ENCODE assay signal across 26 cellular contexts in the genomic region with DNA sequence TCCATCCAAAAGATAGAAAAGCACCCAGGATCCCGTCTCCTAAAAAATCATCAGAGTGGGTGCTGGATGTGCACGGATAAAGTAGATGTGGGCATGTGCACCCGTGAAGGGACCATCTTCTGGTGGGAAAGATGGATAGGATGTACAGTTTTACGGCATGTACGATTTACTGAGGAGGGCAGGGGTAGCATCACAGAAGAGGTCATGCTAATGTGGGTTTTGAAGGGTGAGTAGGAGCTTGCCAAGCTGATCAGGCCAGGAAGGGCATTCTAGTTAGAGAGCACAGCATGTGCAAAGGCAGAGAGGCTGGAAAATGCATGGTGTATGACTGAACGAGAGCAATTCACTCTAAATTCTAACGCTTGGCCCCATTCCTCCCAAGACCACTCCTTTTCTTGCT. TPM values are rescaled to one million over a fixed set of nuclear protein-coding genes. Genes with fewer than 3 reads are reported as not detected.
DNase-seq lines count a peak whose midpoint lies in the region; ATAC-seq, FAIRE-seq and TF ChIP-seq lines count a peak whose summit lies in the region.
"Had no signal": no experiment of that assay in that cellular context is flagged by ENCODE, and none has a peak within 500 bp of the region (broad histone marks: within the 10 kb centered on the region; RNA-seq: fewer than 3 reads in every experiment).

No MANE protein-coding gene starts in this region.

- no peaks in the 10 kb centered on the region for H3K9me3 ChIP-seq in BLaER1 treated with 17β-estradiol and CSF1 and Interleukin-3, amounts not matched to agents 10 nM and 100 nM (replicated peaks in 1 of 11)
- no peaks in the 10 kb centered on the region for H3K9me3 ChIP-seq in K562 (replicated peaks; ENCODE audit: control insufficient read depth, insufficient read depth, low read depth, low read length)
- no peaks in the 10 kb centered on the region for H3K9me3 ChIP-seq in kidney (ENCODE audit: control insufficient read depth in 1 of 2, low read length in 2 of 2)
- H3K9me3 ChIP-seq in osteoblast (ENCODE audit: low read depth, low read length): no peaks in the 10 kb centered on the region

- TF ChIP-seq RAD21 in K562 (CRISPR knock-in tag; conservative IDR thresholded peaks at IDR 0.05 in 1 of 2, IDR thresholded peaks at IDR 0.05 in 1 of 2): no peak

- intact Hi-C loops in K562 (cut with micrococcal nuclease) (no loop called here), kidney (cut with DNase I) (no loop called here)

- TF ChIP-seq CTCF in K562 (IDR thresholded peaks at IDR 0.05 in 2 of 3, conservative IDR thresholded peaks at IDR 0.05 in 1 of 3; ENCODE audit: insufficient read depth in 2 of 3, low read depth in 1 of 3, low read length in 3 of 3): no peak
- TF ChIP-seq CTCF in kidney (IDR thresholded peaks at IDR 0.05; ENCODE audit: borderline replicate concordance, extremely low read depth, insufficient read depth): no peak
- no peak for TF ChIP-seq CTCF in osteoblast (IDR thresholded peaks at IDR 0.05; ENCODE audit: extremely low read depth, low read depth, low read length)
- TF ChIP-seq CTCF in foreskin fibroblast (IDR thresholded peaks at IDR 0.05; ENCODE audit: low read depth, low read length): no peak

- BruUV-seq in K562 (replicated peaks; lab: Mats Ljungman, UMichigan): no TSS peak

- 2% methylated on average over 7 of the region's 7 CpGs for WGBS in K562 (ENCODE audit: insufficient coverage, low coverage, missing lambda C conversion rate)

- H3K79me2 ChIP-seq in K562 (ENCODE audit: control insufficient read depth, insufficient read depth, low read length): no peaks in the 10 kb centered on the region
- H3K79me2 ChIP-seq in osteoblast (ENCODE audit: insufficient read depth, low read length): no peaks in the 10 kb centered on the region

- CTCF ChIA-PET in K562 (lab: Yijun Ruan, JAX; ENCODE audit: low intra/inter-chr PET ratio): no interaction called here

- no peak for TF ChIP-seq POLR2A in K562 (conservative IDR thresholded peaks at IDR 0.05)

- ATAC-seq in K562 (no peak), GM19455 (IDR thresholded peaks at IDR 0.05; ENCODE audit: unreplicated experiment) (no peak)
- ATAC-seq: GM12878, GM23338, HCT116 had no signal

- in situ Hi-C loops in K562 (cut with MboI): no loop called here

- H3K9ac ChIP-seq in BLaER1 treated with 17β-estradiol and CSF1 and Interleukin-3, amounts not matched to agents 10 nM and 100 nM: no peak overlapping the region
- H3K9ac ChIP-seq in K562 (ENCODE audit: insufficient read depth in 1 of 2, low read depth in 2 of 2, low read length in 2 of 2) (no peak overlapping the region), kidney (ENCODE audit: low read length in 2 of 2) (no peak overlapping the region)

- H4K20me1 ChIP-seq in BLaER1 treated with 17β-estradiol and CSF1 and Interleukin-3, amounts not matched to agents 10 nM and 100 nM: no peaks in the 10 kb centered on the region
- H4K20me1 ChIP-seq in K562 (replicated peaks; ENCODE audit: control insufficient read depth, insufficient read depth, low read length): peaks cover 3% of the 10 kb centered on the region; the same call in 1 of the 2 replicates
- no peaks in the 10 kb centered on the region for H4K20me1 ChIP-seq in osteoblast (ENCODE audit: insufficient read depth, low read length)

- POLR2A ChIA-PET in K562 (lab: Yijun Ruan, JAX): no interaction called here

- H3K4me2 ChIP-seq in BLaER1 treated with 17β-estradiol and CSF1 and Interleukin-3, amounts not matched to agents 10 nM and 100 nM: peak overlapping the region in 7 of 11 experiments; percentile 22 to 54 (median 44); a peak in 11 of 22 replicates
- H3K4me2 ChIP-seq in K562 (ENCODE audit: insufficient read depth, low read length): no peak overlapping the region
- H3K4me2 ChIP-seq in osteoblast (ENCODE audit: insufficient read depth, low read length): no peak overlapping the region
- H3K4me2 ChIP-seq: GM23338 had no signal

- TF ChIP-seq EP300 in K562 (IDR thresholded peaks at IDR 0.05; ENCODE audit: low read length): no peak

- peaks cover 0 to 23% (median 13%) of the 10 kb centered on the region in 10 experiments; a peak in 13 of 20 replicates for H3K4me1 ChIP-seq in BLaER1 treated with 17β-estradiol and CSF1 and Interleukin-3, amounts not matched to agents 10 nM and 100 nM
- H3K4me1 ChIP-seq in K562 (replicated peaks in 1 of 2; ENCODE audit: control insufficient read depth in 2 of 2, insufficient read depth in 2 of 2, low read length in 2 of 2): no peaks in the 10 kb centered on the region
- H3K4me1 ChIP-seq in kidney (ENCODE audit: control insufficient read depth in 1 of 2, insufficient read depth in 1 of 2, low read depth in 1 of 2, low read length in 2 of 2): no peaks in the 10 kb centered on the region
- H3K4me1 ChIP-seq in osteoblast (ENCODE audit: insufficient read depth, low read length): no peaks in the 10 kb centered on the region

- H2AFZ ChIP-seq in K562 (ENCODE audit: low read depth, low read length) (no peak overlapping the region), osteoblast (ENCODE audit: low read length) (no peak overlapping the region)
- H2AFZ ChIP-seq: GM23338 had no signal

- H3K27me3 ChIP-seq in BLaER1 treated with 17β-estradiol and CSF1 and Interleukin-3, amounts not matched to agents 10 nM and 100 nM: no peaks in the 10 kb centered on the region
- H3K27me3 ChIP-seq in K562 (ENCODE audit: control insufficient read depth in 2 of 2, insufficient read depth in 2 of 2, low read length in 2 of 2) (peaks cover 6 to 55% of the 10 kb centered on the region in 2 experiments; a peak in 4 of 5 replicates), osteoblast (ENCODE audit: insufficient read depth, low read length) (peaks cover 27% of the 10 kb centered on the region)

- no peaks in the 10 kb centered on the region for H3K9me1 ChIP-seq in K562 (ENCODE audit: control insufficient read depth, insufficient read depth, low read length)

- no peak overlapping the region for H3K27ac ChIP-seq in BLaER1 treated with 17β-estradiol and CSF1 and Interleukin-3, amounts not matched to agents 10 nM and 100 nM
- H3K27ac ChIP-seq in K562 (ENCODE audit: extremely low read depth, low read depth, low read length) (no peak overlapping the region), kidney (ENCODE audit: low read depth in 2 of 2, low read length in 2 of 2) (no peak overlapping the region), osteoblast (ENCODE audit: low read depth, low read length) (no peak overlapping the region)

- FAIRE-seq in K562 (lab: Jason Lieb, UNC) (peak; percentile 55), kidney (lab: Jason Lieb, UNC) (no peak)
- FAIRE-seq: D721Med, GM12878, GM19239 had no signal

- H3K4me3 ChIP-seq in BLaER1 treated with 17β-estradiol and CSF1 and Interleukin-3, amounts not matched to agents 10 nM and 100 nM: no peak overlapping the region
- H3K4me3 ChIP-seq in K562 (no peak overlapping the region), kidney (ENCODE audit: low read length in 2 of 2) (no peak overlapping the region), osteoblast (ENCODE audit: insufficient read depth, low read length) (no peak overlapping the region), foreskin fibroblast (ENCODE audit: low read depth in 1 of 2, low read length in 2 of 2) (no peak overlapping the region)
- H3K4me3 ChIP-seq: GM12878, GM23338 had no signal

- DNase-seq in K562 (ENCODE audit: extremely low read depth in 1 of 4, low spot score in 3 of 4) (no peak), kidney (peak; percentile 3), osteoblast (ENCODE audit: insufficient read length, low spot score, missing footprints) (peak; percentile 72), retina (no peak), foreskin melanocyte (no peak), foreskin fibroblast (no peak)
- DNase-seq: CD4-positive, alpha-beta T cell; CD8-positive, alpha-beta memory T cell; DMS 273 treated with DMSO at 0.1 percent for 48 hours; DMS79; EL; GDM1; H9; HFFc6 had no signal

- H3K36me3 ChIP-seq in BLaER1 treated with 17β-estradiol and CSF1 and Interleukin-3, amounts not matched to agents 10 nM and 100 nM: no peaks in the 10 kb centered on the region
- no peaks in the 10 kb centered on the region for H3K36me3 ChIP-seq in K562 (ENCODE audit: control insufficient read depth, insufficient read depth, low read length)
- H3K36me3 ChIP-seq in kidney (ENCODE audit: control insufficient read depth in 1 of 2, insufficient read depth in 2 of 2, low read length in 2 of 2): no peaks in the 10 kb centered on the region
- H3K36me3 ChIP-seq in osteoblast (ENCODE audit: insufficient read depth, low read length): no peaks in the 10 kb centered on the region

TF ChIP-seq in K562, 482 proteins besides CTCF, POLR2A, EP300 and RAD21 (continues in another document):
- TF ChIP-seq ZNF785 (CRISPR knock-in tag; IDR thresholded peaks at IDR 0.05): no peak
- TF ChIP-seq, protein P1, sequence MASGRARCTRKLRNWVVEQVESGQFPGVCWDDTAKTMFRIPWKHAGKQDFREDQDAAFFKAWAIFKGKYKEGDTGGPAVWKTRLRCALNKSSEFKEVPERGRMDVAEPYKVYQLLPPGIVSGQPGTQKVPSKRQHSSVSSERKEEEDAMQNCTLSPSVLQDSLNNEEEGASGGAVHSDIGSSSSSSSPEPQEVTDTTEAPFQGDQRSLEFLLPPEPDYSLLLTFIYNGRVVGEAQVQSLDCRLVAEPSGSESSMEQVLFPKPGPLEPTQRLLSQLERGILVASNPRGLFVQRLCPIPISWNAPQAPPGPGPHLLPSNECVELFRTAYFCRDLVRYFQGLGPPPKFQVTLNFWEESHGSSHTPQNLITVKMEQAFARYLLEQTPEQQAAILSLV (tag; IDR thresholded peaks at IDR 0.05): no peak
- TF ChIP-seq RBM39 (optimal IDR thresholded peaks at IDR 0.05; ENCODE audit: low read depth, low read length): no peak
- no peak for TF ChIP-seq HDAC6 (IDR thresholded peaks at IDR 0.05; ENCODE audit: low read depth, low read length)

RNA-seq across cellular contexts. Expression of a gene that starts 7.8 kb away (rescaled TPM):
- not detected in 2 replicates for total RNA-seq in K562 (2011; cell fraction: chromatin; rRNA removed; ENCODE audit: low replicate concordance)
- total RNA-seq in K562 (2011; cell fraction: nucleolus; rRNA removed): not detected in 2 replicates
- not detected in 2 replicates for total RNA-seq in K562 (2011; cell fraction: nucleoplasm; rRNA removed)
- not detected in 2 replicates for total RNA-seq in K562 (2014; rRNA removed)
- total RNA-seq in K562 (2014; rRNA removed; fragmentation: Illumina TruSeq; extraction: Trizol): not detected in 2 replicates
- total RNA-seq in K562 (2015; rRNA removed; fragmentation: Illumina TruSeq; extraction: Trizol): not detected in 2 replicates
- not detected in 2 replicates for total RNA-seq in K562 (2021)
- not detected in 2 replicates for polyA plus RNA-seq in K562 (2011; rRNA removed)
- polyA plus RNA-seq in K562 (2011; cell fraction: cytosol; rRNA removed): not detected in 2 replicates
- polyA plus RNA-seq in K562 (2011; cell fraction: nucleus; rRNA removed): not detected in 2 replicates
- not detected in 2 replicates for polyA plus RNA-seq in K562 (2012)
- not detected in 2 replicates for polyA plus RNA-seq in K562 (2014; fragmentation: Illumina TruSeq; extraction: Trizol)
- polyA plus RNA-seq in K562 (2014; fragmentation: Nextera tagmentation; extraction: Ambion mirVana): not detected
- not detected in 2 replicates for polyA plus RNA-seq in K562 (2014; rRNA removed)
- not detected in 2 replicates for polyA minus RNA-seq in K562 (2011; rRNA and poly(A)+ RNA removed)
- polyA minus RNA-seq in K562 (2011; cell fraction: cytosol; rRNA and poly(A)+ RNA removed): not detected in 2 replicates
- not detected in 2 replicates for polyA minus RNA-seq in K562 (2011; cell fraction: nucleus; rRNA and poly(A)+ RNA removed)
- not detected for total RNA-seq in kidney
- not detected for polyA plus RNA-seq in kidney (ENCODE audit: insufficient read depth, low read depth, low replicate concordance)
- not detected in 2 replicates for total RNA-seq in osteoblast
- total RNA-seq: A172; A673; CD4-positive, alpha-beta T cell; CD8-positive, alpha-beta memory T cell; GM12878; H4; HFFc6 had no signal
- polyA plus RNA-seq: BJ; CD14-positive monocyte; CD8-positive, alpha-beta memory T cell; GM12878 had no signal

Comparison
In these comparisons a context has a peak if more than half of its experiments do, and no peak if none do; other contexts are left out.
1. H3K4me2 ChIP-seq: peak in BLaER1 treated with 17β-estradiol and CSF1 and Interleukin-3, amounts not matched to agents 10 nM and 100 nM (7 of 11); none in K562 (single experiment) and osteoblast (single experiment).
2. DNase-seq: peak in kidney (single experiment) and osteoblast (single experiment); none in K562 (0 of 4), retina (single experiment), foreskin melanocyte (single experiment) and foreskin fibroblast (0 of 2).